Comparison of ENCODE assay signal across 18 cellular contexts in the genomic region with DNA sequence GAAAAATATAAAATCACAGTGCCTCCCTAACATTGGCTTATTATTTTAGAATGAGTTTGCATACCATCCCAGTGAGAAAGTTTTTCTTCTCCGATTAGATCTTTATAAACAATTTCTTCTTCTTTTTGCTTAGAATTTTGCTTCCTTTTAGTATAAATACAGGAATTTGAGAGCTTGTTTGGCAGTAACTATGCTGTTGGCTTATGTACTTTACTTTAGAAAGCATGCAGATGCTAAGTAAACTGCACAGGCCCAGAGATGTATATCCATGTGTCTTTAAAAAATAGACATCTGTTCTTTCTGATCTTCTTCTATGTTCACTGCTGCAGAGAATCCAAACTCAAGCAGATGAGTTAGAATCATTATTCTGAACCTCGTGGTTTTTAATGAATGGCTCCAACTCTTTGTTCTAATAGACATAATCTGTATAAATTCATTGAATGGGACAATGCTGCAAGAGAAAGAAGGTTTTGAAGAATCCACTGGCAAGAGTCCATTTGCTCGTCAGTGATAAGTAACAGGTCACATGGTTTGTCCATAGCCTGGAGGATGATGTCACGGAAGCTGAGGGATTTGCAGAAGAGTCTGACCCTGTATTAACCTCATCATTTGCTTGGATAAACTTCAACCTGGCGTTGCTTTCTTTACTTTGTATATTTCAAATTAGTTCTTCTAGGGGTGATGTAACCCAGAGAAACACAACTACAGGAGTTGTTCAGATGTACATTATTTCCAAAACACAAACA.
A peak's percentile ranks its signal among the peaks of the same experiment; 100 is the strongest.
DNase-seq lines count a peak whose midpoint lies in the region; ATAC-seq and TF ChIP-seq lines count a peak whose summit lies in the region.
"Had no signal": no experiment of that assay in that cellular context is flagged by ENCODE, and none has a peak within 500 bp of the region (broad histone marks: within the 10 kb centered on the region; RNA-seq: fewer than 3 reads in every experiment).

No MANE protein-coding gene starts in this region.

- no peaks in the 10 kb centered on the region for H4K20me1 ChIP-seq in PC-9 (ENCODE audit: insufficient read depth)
- H4K20me1 ChIP-seq: BLaER1 had no signal

- H3K9me3 ChIP-seq in CD4-positive, alpha-beta memory T cell (ENCODE audit: control insufficient read depth in 1 of 2, low read length in 2 of 2), result no peaks in the 10 kb centered on the region
- no peaks in the 10 kb centered on the region for H3K9me3 ChIP-seq in PC-9 (ENCODE audit: insufficient read depth, low read depth)
- H3K9me3 ChIP-seq: BLaER1, esophagus muscularis mucosa, prostate gland, transverse colon had no signal

- H3K79me2 ChIP-seq in PC-9 (ENCODE audit: low read depth), result no peaks in the 10 kb centered on the region

- peaks cover 1% of the 10 kb centered on the region in 2 donors for H3K27me3 Mint-ChIP-seq in CD4-positive, alpha-beta memory T cell
- H3K27me3 Mint-ChIP-seq in WTC11 (ENCODE audit: low read depth), result no peaks in the 10 kb centered on the region

- H2AFZ ChIP-seq in PC-9, result no peak overlapping the region

- no peaks in the 10 kb centered on the region for H3K27me3 ChIP-seq in CD4-positive, alpha-beta memory T cell (ENCODE audit: insufficient read depth, low read length)
- no peaks in the 10 kb centered on the region for H3K27me3 ChIP-seq in PC-9 (ENCODE audit: insufficient read depth, low read depth)
- H3K27me3 ChIP-seq: BLaER1, esophagus muscularis mucosa, transverse colon had no signal

- H3K4me3 Mint-ChIP-seq in CD4-positive, alpha-beta memory T cell, result no peak overlapping the region
- H3K4me3 Mint-ChIP-seq in WTC11, result no peak overlapping the region

- DNase-seq in EH (ENCODE audit: low read depth) (peak; percentile 79), SK-MEL-5 (ENCODE audit: low read depth, low spot score) (peak; percentile 94), fibroblast of peridontal ligament (ENCODE audit: extremely low read depth) (peak; percentile 91), non-pigmented ciliary epithelial cell (ENCODE audit: low read depth) (peak; percentile 77), WTC11 (ENCODE audit: low spot score) (no peak), PC-9 (no peak)
- DNase-seq in CD4-positive, alpha-beta memory T cell, result no peak
- DNase-seq: NCI-H1092 treated with DMSO at 0.1 percent for 48 hours, NCI-H2171, transverse colon had no signal

- no peak overlapping the region for H3K27ac Mint-ChIP-seq in CD4-positive, alpha-beta memory T cell
- no peak overlapping the region for H3K27ac Mint-ChIP-seq in WTC11
- H3K27ac Mint-ChIP-seq: activated naive CD4-positive, alpha-beta T cell treated with anti-CD3 and anti-CD28 coated beads, Interleukin-2, amount 50 U/mL, for 72 hours had no signal

- H3K9me3 Mint-ChIP-seq in CD4-positive, alpha-beta memory T cell, result no peaks in the 10 kb centered on the region
- H3K9me3 Mint-ChIP-seq in WTC11, result no peaks in the 10 kb centered on the region
- H3K9me3 Mint-ChIP-seq: activated naive CD4-positive, alpha-beta T cell treated with anti-CD3 and anti-CD28 coated beads, Interleukin-2, amount 50 U/mL, for 72 hours had no signal

- in situ Hi-C loops in SK-MEL-5 (cut with HindIII; ENCODE audit: low pct_unique_long_range_greater_than_20kb, low sequenced_read_pairs), result no loop called here

- no peak overlapping the region for H3K27ac ChIP-seq in CD4-positive, alpha-beta memory T cell (ENCODE audit: low read depth, low read length)
- no peak overlapping the region for H3K27ac ChIP-seq in PC-9
- H3K27ac ChIP-seq: BLaER1, coronary artery, esophagus muscularis mucosa, prostate gland, transverse colon had no signal

- no peaks in the 10 kb centered on the region for H3K9me2 ChIP-seq in PC-9 (ENCODE audit: insufficient read depth)

- no peak overlapping the region for H3K4me2 ChIP-seq in PC-9
- H3K4me2 ChIP-seq: BLaER1 had no signal

- no peak overlapping the region for H3K4me3 ChIP-seq in CD4-positive, alpha-beta memory T cell (ENCODE audit: low read length in 2 of 2)
- no peak overlapping the region for H3K4me3 ChIP-seq in PC-9
- H3K4me3 ChIP-seq: BLaER1, coronary artery, esophagus muscularis mucosa, prostate gland, transverse colon had no signal

- no peaks in the 10 kb centered on the region for H3K4me1 ChIP-seq in CD4-positive, alpha-beta memory T cell (ENCODE audit: insufficient read depth, low read length)
- H3K4me1 ChIP-seq in PC-9 (replicated peaks; ENCODE audit: insufficient read depth), result no peaks in the 10 kb centered on the region
- H3K4me1 ChIP-seq: BLaER1, prostate gland had no signal

- no TSS peak for BruUV-seq in PC-9 (replicated peaks; lab: Mats Ljungman, UMichigan)

- intact Hi-C loops in CD4-positive, alpha-beta memory T cell (cut with micrococcal nuclease), result no loop called here
- intact Hi-C loops in PC-9 (cut with micrococcal nuclease; ENCODE audit: unreplicated experiment), result loop anchor here (5.0 to 10.0 kb wide), 2 partner anchors 43 to 575 kb away; no protein-coding TSS in a partner anchor

- H3K36me3 Mint-ChIP-seq in CD4-positive, alpha-beta memory T cell, result no peaks in the 10 kb centered on the region
- no peaks in the 10 kb centered on the region for H3K36me3 Mint-ChIP-seq in WTC11
- H3K36me3 Mint-ChIP-seq: activated naive CD4-positive, alpha-beta T cell treated with anti-CD3 and anti-CD28 coated beads, Interleukin-2, amount 50 U/mL, for 72 hours had no signal

- no peak for ATAC-seq in WTC11
- no peak for ATAC-seq in HG03469 (IDR thresholded peaks at IDR 0.05; ENCODE audit: unreplicated experiment)
- ATAC-seq: activated CD4-positive, CD25-positive, alpha-beta regulatory T cell treated with anti-CD3 and anti-CD28 coated beads, Interleukin-2, amount 50 U/mL, for 24 hours; activated naive CD4-positive, alpha-beta T cell treated with anti-CD3 and anti-CD28 coated beads, Interleukin-2, amount 50 U/mL, for 72 hours; HepG2 had no signal

- POLR2A ChIA-PET in CD4-positive, alpha-beta memory T cell (lab: Charles Lee; ENCODE audit: partially characterized antibody), result no interaction called here
- POLR2A ChIA-PET in WTC11 (lab: Charles Lee), result no interaction called here
- POLR2A ChIA-PET in PC-9 (lab: Charles Lee; ENCODE audit: unreplicated experiment), result no interaction called here

- no peaks in the 10 kb centered on the region for H3K36me3 ChIP-seq in CD4-positive, alpha-beta memory T cell (ENCODE audit: insufficient read depth, low read length)
- H3K36me3 ChIP-seq in PC-9 (ENCODE audit: low read depth), result no peaks in the 10 kb centered on the region
- H3K36me3 ChIP-seq: BLaER1, esophagus muscularis mucosa, prostate gland, transverse colon had no signal

- H3F3A ChIP-seq in PC-9 (ENCODE audit: insufficient read depth, low read depth), result no peaks in the 10 kb centered on the region

- CTCF ChIA-PET in CD4-positive, alpha-beta memory T cell (lab: Charles Lee; ENCODE audit: partially characterized antibody), result no interaction called here
- CTCF ChIA-PET in WTC11 (lab: Charles Lee), result no interaction called here
- CTCF ChIA-PET in PC-9 (lab: Charles Lee), result no interaction called here

- no peak for TF ChIP-seq CTCF in WTC11 (IDR thresholded peaks at IDR 0.05)
- TF ChIP-seq CTCF in PC-9 (conservative IDR thresholded peaks at IDR 0.05), result no peak

- H3K4me1 Mint-ChIP-seq in CD4-positive, alpha-beta memory T cell, result no peaks in the 10 kb centered on the region
- H3K4me1 Mint-ChIP-seq in WTC11, result no peaks in the 10 kb centered on the region

TF ChIP-seq in WTC11, 78 proteins besides CTCF, POLR2A, EP300 and RAD21:
- no peak for TF ChIP-seq CREB1 (CRISPR knock-in tag; IDR thresholded peaks at IDR 0.05)

Comparison
In these comparisons a context has a peak if more than half of its experiments do, and no peak if none do; other contexts are left out.
1. DNase-seq: peak in EH (single experiment), SK-MEL-5 (single experiment), fibroblast of peridontal ligament (single experiment) and non-pigmented ciliary epithelial cell (single experiment); none in CD4-positive, alpha-beta memory T cell (0 of 5), WTC11 (single experiment) and PC-9 (0 of 2).